ENCODE assay signal across 11 cellular contexts in the genomic region with DNA sequence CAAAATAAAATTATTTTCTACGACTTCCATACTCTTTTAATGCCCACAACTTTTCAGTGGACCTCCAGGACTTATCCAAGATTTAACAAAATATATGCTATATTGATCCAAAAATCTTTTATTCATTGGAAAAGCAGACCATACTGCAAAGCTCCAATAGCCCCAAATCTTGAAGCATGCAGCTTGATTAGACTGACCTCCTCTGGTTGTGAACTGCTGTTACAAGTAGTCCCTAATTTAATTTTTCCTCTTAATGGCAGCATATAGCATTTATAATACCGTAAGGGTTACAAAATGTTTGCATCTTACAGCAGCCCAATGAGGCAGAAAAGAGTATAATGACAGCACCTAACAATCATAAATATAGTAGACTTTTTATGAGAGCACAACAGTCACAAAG. TPM values are rescaled to one million over a fixed set of nuclear protein-coding genes. Genes with fewer than 3 reads are reported as not detected.
DNase-seq lines count a peak whose midpoint lies in the region; ATAC-seq and TF ChIP-seq lines count a peak whose summit lies in the region.
"Had no signal": no experiment of that assay in that cellular context is flagged by ENCODE, and none has a peak within 500 bp of the region (broad histone marks: within the 10 kb centered on the region; RNA-seq: fewer than 3 reads in every experiment).

No MANE protein-coding gene starts in this region.

- H3K27me3 ChIP-seq in GM23248 (replicated peaks; ENCODE audit: insufficient read depth): no peaks in the 10 kb centered on the region

- WGBS in GM23248 (ENCODE audit: low coverage in 1 of 2, low lambda C conversion rate in 2 of 2, missing lambda C conversion rate in 2 of 2), 2 experiments: 71 to 82% methylated on average over 2 of the region's 2 CpGs

- H3K27ac ChIP-seq in C4-2B (no peak overlapping the region), GM23248 (no peak overlapping the region)

- no peaks in the 10 kb centered on the region for H3F3A ChIP-seq in GM23248 (ENCODE audit: insufficient read depth)

- H3K27me3 Mint-ChIP-seq in activated CD8-positive, alpha-beta memory T cell treated with anti-CD3 and anti-CD28 coated beads, Interleukin-2, amount 10 ng/mL, durations not matched to agents 7 days and 5 days: no peaks in the 10 kb centered on the region

- no peaks in the 10 kb centered on the region for H3K9me3 Mint-ChIP-seq in activated CD8-positive, alpha-beta memory T cell treated with anti-CD3 and anti-CD28 coated beads, Interleukin-2, amount 10 ng/mL, durations not matched to agents 7 days and 5 days (ENCODE audit: low read depth)

- peaks cover 8% of the 10 kb centered on the region for H3K4me1 Mint-ChIP-seq in activated CD8-positive, alpha-beta memory T cell treated with anti-CD3 and anti-CD28 coated beads, Interleukin-2, amount 10 ng/mL, durations not matched to agents 7 days and 5 days

- CTCF ChIA-PET in activated CD8-positive, alpha-beta memory T cell treated with anti-CD3 and anti-CD28 coated beads, Interleukin-2, amount 10 ng/mL, durations not matched to agents 7 days and 5 days (lab: Charles Lee): interaction anchor here (1.3 to 1.4 kb wide), 2 partner anchors 37 to 50 kb away, joined by 3 to 7 read pairs; partner anchors contain the start of genes ODR4 and TPR

- H3K36me3 ChIP-seq in GM23248 (ENCODE audit: low read depth): peaks cover 80% of the 10 kb centered on the region

- no peaks in the 10 kb centered on the region for H3K9me2 ChIP-seq in GM23248 (ENCODE audit: insufficient read depth)

- peaks cover 48% of the 10 kb centered on the region for H3K36me3 Mint-ChIP-seq in activated CD8-positive, alpha-beta memory T cell treated with anti-CD3 and anti-CD28 coated beads, Interleukin-2, amount 10 ng/mL, durations not matched to agents 7 days and 5 days

- H3K4me2 ChIP-seq in GM23248 (ENCODE audit: unreplicated experiment): no peak overlapping the region

- H4K20me1 ChIP-seq in GM23248 (ENCODE audit: insufficient read depth): no peaks in the 10 kb centered on the region

- no peak overlapping the region for H3K9ac ChIP-seq in GM23248

- no peak overlapping the region for H2AFZ ChIP-seq in GM23248

- in situ Hi-C loops in GM23248 (cut with MboI): no loop called here
- in situ Hi-C loops in SK-MEL-5 (cut with HindIII; ENCODE audit: low pct_unique_long_range_greater_than_20kb, low sequenced_read_pairs): no loop called here

- H3K27ac Mint-ChIP-seq in activated CD8-positive, alpha-beta memory T cell treated with anti-CD3 and anti-CD28 coated beads, Interleukin-2, amount 10 ng/mL, durations not matched to agents 7 days and 5 days: no peak overlapping the region

- no peak for ATAC-seq in activated CD8-positive, alpha-beta memory T cell treated with anti-CD3 and anti-CD28 coated beads, Interleukin-2, amount 10 ng/mL, durations not matched to agents 7 days and 5 days
- ATAC-seq in HG02571 (IDR thresholded peaks at IDR 0.05; ENCODE audit: unreplicated experiment) (no peak), GM18909 (IDR thresholded peaks at IDR 0.05; ENCODE audit: poor library complexity, unreplicated experiment) (no peak)
- ATAC-seq: Right ventricle myocardium inferior, sciatic nerve had no signal

- DNase-seq in GM23248 (peak; percentile 60), SK-MEL-5 (ENCODE audit: low read depth, low spot score) (peak; percentile 49), fibroblast of villous mesenchyme (ENCODE audit: low read depth) (peak; percentile 7), NCI-H524 treated with DMSO at 0.1 percent for 48 hours (lab: John Stamatoyannopoulos, UW) (no peak)
- no peak for DNase-seq in activated CD8-positive, alpha-beta memory T cell treated with anti-CD3 and anti-CD28 coated beads, Interleukin-2, amount 10 ng/mL, durations not matched to agents 7 days and 5 days
- DNase-seq: activated gamma-delta T cell treated with Interleukin-2 at 50 U/mL for 16 hours had no signal

- H3K9me3 ChIP-seq in GM23248 (ENCODE audit: low read depth): no peaks in the 10 kb centered on the region

- TF ChIP-seq CTCF in C4-2B (conservative IDR thresholded peaks at IDR 0.05) (peak; percentile 54), fibroblast of villous mesenchyme (IDR thresholded peaks at IDR 0.05; ENCODE audit: insufficient read depth, low read depth, low read length) (peak; percentile 45)

- H3K4me3 ChIP-seq in GM23248 (no peak overlapping the region), fibroblast of villous mesenchyme (ENCODE audit: low read depth, low read length) (no peak overlapping the region)

- H3K4me3 Mint-ChIP-seq in activated CD8-positive, alpha-beta memory T cell treated with anti-CD3 and anti-CD28 coated beads, Interleukin-2, amount 10 ng/mL, durations not matched to agents 7 days and 5 days: no peak overlapping the region

- no peaks in the 10 kb centered on the region; the same call in 1 of the 2 replicates for H3K4me1 ChIP-seq in GM23248 (ENCODE audit: insufficient read depth)

- 0 out of 2 replicates have a peak, but pooled peaks cover 5% of the 10 kb centered on the region for H3K79me2 ChIP-seq in GM23248 (ENCODE audit: insufficient read depth)

RNA-seq across cellular contexts. Expression of gene PRG4, which starts 29.2 kb away (rescaled TPM):
- not detected in 2 replicates for total RNA-seq in GM23248 (2014; rRNA removed; shearing (Covaris generic))
- polyA plus RNA-seq in GM23248 (2016; fragmentation: Nextera tagmentation; extraction: Ambion mirVana): 0.06 and 0.08 TPM in 2 replicates
- total RNA-seq in SK-MEL-5 (2014; rRNA removed; shearing (Covaris generic)): 0.03 and 0.24 TPM in 2 replicates
- not detected in 2 replicates for polyA plus RNA-seq in SK-MEL-5 (2015; cell fraction: cytosol; rRNA removed)
- polyA plus RNA-seq in SK-MEL-5 (2015; cell fraction: nucleus; rRNA removed): not detected in 2 replicates
- not detected in 2 replicates for total RNA-seq in fibroblast of villous mesenchyme
- total RNA-seq in activated CD8-positive, alpha-beta memory T cell treated with anti-CD3 and anti-CD28 coated beads, Interleukin-2, amount 10 ng/mL, durations not matched to agents 7 days and 5 days: under 1 TPM in 1 of 2 experiments, not detected in 1; 0.05 TPM

RNA-seq across cellular contexts. Expression of gene TPR, which starts 49.8 kb away (rescaled TPM):
- total RNA-seq in GM23248 (2014; rRNA removed; shearing (Covaris generic)): 35.5 and 46.2 TPM in 2 replicates
- polyA plus RNA-seq in GM23248 (2016; fragmentation: Nextera tagmentation; extraction: Ambion mirVana): 86.6 and 98.2 TPM in 2 replicates
- 60.7 and 64.3 TPM in 2 replicates for total RNA-seq in SK-MEL-5 (2014; rRNA removed; shearing (Covaris generic))
- 48.3 and 63.3 TPM in 2 replicates for polyA plus RNA-seq in SK-MEL-5 (2015; cell fraction: cytosol; rRNA removed)
- 118 and 123 TPM in 2 replicates for polyA plus RNA-seq in SK-MEL-5 (2015; cell fraction: nucleus; rRNA removed)
- 54.4 and 63.5 TPM in 2 replicates for total RNA-seq in fibroblast of villous mesenchyme
- total RNA-seq in activated CD8-positive, alpha-beta memory T cell treated with anti-CD3 and anti-CD28 coated beads, Interleukin-2, amount 10 ng/mL, durations not matched to agents 7 days and 5 days: 100 to 1,000 TPM; 130 to 139 TPM

RNA-seq across cellular contexts. Expression of gene ODR4, which starts 50.4 kb away (rescaled TPM):
- total RNA-seq in GM23248 (2014; rRNA removed; shearing (Covaris generic)): 12.6 and 18.6 TPM in 2 replicates
- 19.4 and 23.0 TPM in 2 replicates for polyA plus RNA-seq in GM23248 (2016; fragmentation: Nextera tagmentation; extraction: Ambion mirVana)
- total RNA-seq in SK-MEL-5 (2014; rRNA removed; shearing (Covaris generic)): 27.0 and 32.3 TPM in 2 replicates
- polyA plus RNA-seq in SK-MEL-5 (2015; cell fraction: cytosol; rRNA removed): 15.2 and 17.0 TPM in 2 replicates
- polyA plus RNA-seq in SK-MEL-5 (2015; cell fraction: nucleus; rRNA removed): 33.2 and 40.0 TPM in 2 replicates
- 19.6 and 25.9 TPM in 2 replicates for total RNA-seq in fibroblast of villous mesenchyme
- 10 to 100 TPM; 10.7 to 12.2 TPM for total RNA-seq in activated CD8-positive, alpha-beta memory T cell treated with anti-CD3 and anti-CD28 coated beads, Interleukin-2, amount 10 ng/mL, durations not matched to agents 7 days and 5 days

Comparison
In these comparisons a context has a peak if more than half of its experiments do, and no peak if none do; other contexts are left out.
1. DNase-seq: peak in GM23248 (single experiment), SK-MEL-5 (single experiment) and fibroblast of villous mesenchyme (single experiment); none in NCI-H524 treated with DMSO at 0.1 percent for 48 hours (single experiment) and activated CD8-positive, alpha-beta memory T cell treated with anti-CD3 and anti-CD28 coated beads, Interleukin-2, amount 10 ng/mL, durations not matched to agents 7 days and 5 days (single experiment).